9 cellular contexts compared by ENCODE assay signal in genomic region chr21:31873696-31874599, GRCh38. TPM values are rescaled to one million over a fixed set of nuclear protein-coding genes. Genes with fewer than 3 reads are reported as not detected.
DNase-seq lines count a peak whose midpoint lies in the region; ATAC-seq, FAIRE-seq and TF ChIP-seq lines count a peak whose summit lies in the region.
"Had no signal": no experiment of that assay in that cellular context is flagged by ENCODE, and none has a peak within 500 bp of the region (broad histone marks: within the 10 kb centered on the region; RNA-seq: fewer than 3 reads in every experiment).

No MANE protein-coding gene starts in this region.

- peaks cover 6% of the 10 kb centered on the region for H3K27me3 ChIP-seq in Panc1 (ENCODE audit: control insufficient read depth, insufficient read depth, low read length)

- H3K36me3 ChIP-seq in Panc1 (ENCODE audit: control insufficient read depth, insufficient read depth, low read length) (no peaks in the 10 kb centered on the region), kidney (ENCODE audit: control insufficient read depth in 1 of 2, insufficient read depth in 2 of 2, low read length in 2 of 2) (no peaks in the 10 kb centered on the region)

- peak overlapping the region in 1 of 2 donors; percentile 53 for H3K9ac ChIP-seq in kidney (ENCODE audit: low read length in 2 of 2)

- TF ChIP-seq CTCF in Panc1 (IDR thresholded peaks at IDR 0.05) (peak; percentile 81), astrocyte of the spinal cord (IDR thresholded peaks at IDR 0.05; ENCODE audit: low read depth, low read length) (peak; percentile 36), kidney (IDR thresholded peaks at IDR 0.05; ENCODE audit: borderline replicate concordance, extremely low read depth, insufficient read depth) (peak; percentile 61)

- H3K4me1 ChIP-seq in Panc1 (ENCODE audit: control insufficient read depth, insufficient read depth, low read length) (no peaks in the 10 kb centered on the region), kidney (ENCODE audit: control insufficient read depth in 1 of 2, insufficient read depth in 1 of 2, low read depth in 1 of 2, low read length in 2 of 2) (peaks cover 5 to 9% of the 10 kb centered on the region in 2 donors)

- in situ Hi-C loops in Panc1 (cut with HindIII; ENCODE audit: low pct_unique_long_range_greater_than_20kb, low sequenced_read_pairs) (no loop called here), astrocyte of the spinal cord (cut with HindIII; ENCODE audit: low sequenced_read_pairs) (no loop called here)

- FAIRE-seq in kidney (lab: Jason Lieb, UNC): no peak
- FAIRE-seq: GM18507 had no signal

- H3K9me3 ChIP-seq in Panc1 (ENCODE audit: control insufficient read depth, insufficient read depth, low read depth, low read length) (no peaks in the 10 kb centered on the region), kidney (ENCODE audit: control insufficient read depth in 1 of 2, low read length in 2 of 2) (no peaks in the 10 kb centered on the region)

- H3K4me3 ChIP-seq in Panc1 (ENCODE audit: low read depth in 2 of 2, low read length in 2 of 2) (peak overlapping the region; percentile 24 to 34), astrocyte of the spinal cord (ENCODE audit: low read depth, low read length) (peak overlapping the region; percentile 31), kidney (ENCODE audit: low read length in 2 of 2) (peak overlapping the region in 1 of 2 donors; percentile 49)

- BruUV-seq in Panc1 (replicated peaks; lab: Mats Ljungman, UMichigan): no TSS peak

- POLR2A ChIA-PET in Panc1 (lab: Charles Lee): no interaction called here

- intact Hi-C loops in Panc1 (cut with micrococcal nuclease; ENCODE audit: unreplicated experiment) (loop anchor here (10.0 kb wide), 1 partner anchor 89 kb away; no protein-coding TSS in a partner anchor), kidney (cut with DNase I) (no loop called here)

- H3K27ac ChIP-seq in Panc1 (ENCODE audit: low read length): no peak overlapping the region
- H3K27ac ChIP-seq in kidney (ENCODE audit: low read depth in 2 of 2, low read length in 2 of 2): peak overlapping the region in 1 of 2 donors; percentile 36

- CTCF ChIA-PET in Panc1 (lab: Charles Lee): no interaction called here

- peak; percentile 13 to 55 for DNase-seq in activated CD4-positive, alpha-beta T cell treated with anti-CD3 and anti-CD28 coated beads for 24 hours (ENCODE audit: low read depth in 2 of 2)
- DNase-seq in activated CD4-positive, alpha-beta T cell treated with anti-CD3 and anti-CD28 coated beads for 1 hour: no peak
- DNase-seq in Panc1 (ENCODE audit: low read depth, low spot score) (no peak), astrocyte of the spinal cord (ENCODE audit: low read depth, low spot score) (no peak), kidney (peak; percentile 85)
- DNase-seq in stimulated activated CD4-positive, alpha-beta T cell treated with anti-CD3 and anti-CD28 coated beads, Interleukin-2, amount 100 ng/mL, for 24 hours: peak; percentile 59 to 76

- ATAC-seq in Panc1 (peak; percentile 75), GM21528 (IDR thresholded peaks at IDR 0.05; ENCODE audit: low FRiP score, unreplicated experiment) (no peak), GM21515 (IDR thresholded peaks at IDR 0.05; ENCODE audit: unreplicated experiment) (no peak)

RNA-seq across cellular contexts. Expression of gene HUNK, which starts 1.1 kb away (rescaled TPM):
- total RNA-seq in Panc1 (2021; ENCODE audit: unreplicated experiment): 0.05 TPM
- polyA plus RNA-seq in Panc1 (2012; ENCODE audit: insufficient read length): not detected
- 17.2 TPM for total RNA-seq in kidney
- polyA plus RNA-seq in kidney (ENCODE audit: insufficient read depth, low read depth, low replicate concordance): 2.7 TPM

Comparison
In these comparisons a context has a peak if more than half of its experiments do, and no peak if none do; other contexts are left out.
1. DNase-seq: peak in activated CD4-positive, alpha-beta T cell treated with anti-CD3 and anti-CD28 coated beads for 24 hours (2 of 2), kidney (single experiment) and stimulated activated CD4-positive, alpha-beta T cell treated with anti-CD3 and anti-CD28 coated beads, Interleukin-2, amount 100 ng/mL, for 24 hours (2 of 2); none in activated CD4-positive, alpha-beta T cell treated with anti-CD3 and anti-CD28 coated beads for 1 hour (single experiment), Panc1 (single experiment) and astrocyte of the spinal cord (single experiment).
2. RNA of gene HUNK, which starts 1.1 kb away (total RNA-seq): 17.2 TPM in kidney (single experiment); 0.05 TPM in Panc1 (single experiment); every median in the first group is over 10 times any median in the second.
3. Peak in every context shown above with its lines, with median percentiles within 50 percentile points of each other: CTCF ChIP-seq.